Comparison of ENCODE assay signal across 7 cellular contexts in the genomic region with DNA sequence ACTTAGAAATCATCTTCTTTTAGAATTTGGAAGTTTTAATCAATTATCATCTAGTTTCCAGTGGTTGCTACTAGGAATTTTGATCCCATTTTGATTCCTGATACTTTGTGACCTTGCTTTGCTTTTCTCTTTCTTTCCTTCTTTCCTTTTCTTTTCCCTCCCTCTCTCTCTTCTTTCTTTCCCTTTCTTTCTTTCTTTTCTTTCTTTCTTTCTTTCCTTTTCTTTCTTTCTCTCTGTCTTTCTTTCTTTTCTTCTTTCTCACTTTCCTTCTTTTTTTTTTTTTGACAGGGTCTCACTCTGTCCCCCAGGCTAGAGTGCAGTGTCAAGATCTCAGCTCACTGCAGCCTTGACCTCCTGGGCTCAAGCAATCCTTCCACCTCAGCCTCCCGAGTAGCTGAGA.
"Had no signal": no experiment of that assay in that cellular context is flagged by ENCODE, and none has a peak within 500 bp of the region (broad histone marks: within the 10 kb centered on the region; RNA-seq: fewer than 3 reads in every experiment).

No MANE protein-coding gene starts in this region.

- H3K4me3 ChIP-seq: GM23338 had no signal

- H3K36me3 Mint-ChIP-seq: IgD-negative memory B cell had no signal

- H3K27ac Mint-ChIP-seq: GM23338, H9, HFFc6, IgD-negative memory B cell had no signal

- H3K4me3 Mint-ChIP-seq: GM23338, H9, HFFc6, IgD-negative memory B cell had no signal

- H3K9me3 Mint-ChIP-seq: HFFc6 had no signal

- H3K27ac ChIP-seq: HL-60 had no signal

- H3K4me1 Mint-ChIP-seq: IgD-negative memory B cell had no signal

- ATAC-seq: GM23338, HepG2 had no signal

- DNase-seq: H9, HCEC 1CT, HFFc6 had no signal
